ENCODE assay signal across 25 cellular contexts in genomic region chr7:42400373-42400772, GRCh38.
"Had no signal": no experiment of that assay in that cellular context is flagged by ENCODE, and none has a peak within 500 bp of the region (broad histone marks: within the 10 kb centered on the region; RNA-seq: fewer than 3 reads in every experiment).

No MANE protein-coding gene starts in this region.

- H3K4me1 ChIP-seq: colonic mucosa, esophagus squamous epithelium, gastrocnemius medialis, heart right ventricle, left lung, lower lobe of right lung had no signal

- H3K27me3 ChIP-seq: colonic mucosa, gastrocnemius medialis, left lung had no signal

- FAIRE-seq: endometrium, islet of Langerhans, keratinocyte had no signal

- H3K27ac ChIP-seq: colonic mucosa, epithelial cell of prostate, esophagus squamous epithelium, gastrocnemius medialis, heart right ventricle, left lung, lower lobe of right lung had no signal

- H3K9me3 ChIP-seq: colonic mucosa, esophagus squamous epithelium, gastrocnemius medialis, heart right ventricle, left lung, lower lobe of right lung had no signal

- ATAC-seq: effector memory CD8-positive, alpha-beta T cell; esophagus mucosa; gastrocnemius medialis; heart right ventricle; left cardiac atrium; left lung; left ventricle myocardium superior; lower lobe of right lung had no signal

- H3K36me3 ChIP-seq: colonic mucosa, esophagus squamous epithelium, gastrocnemius medialis, heart right ventricle, left lung, lower lobe of right lung had no signal

- H3K4me3 ChIP-seq: colonic mucosa, esophagus squamous epithelium, gastrocnemius medialis, heart right ventricle, left lung, lower lobe of right lung had no signal

- DNase-seq: colonic mucosa; cortex of kidney; effector CD8-positive, alpha-beta T cell; effector memory CD8-positive, alpha-beta T cell; endodermal cell; erythroblast; esophagus squamous epithelium; foreskin fibroblast; foreskin melanocyte; gastrocnemius medialis; glutamatergic neuron; head of caudate nucleus; heart right ventricle; hippocampal formation; left cardiac atrium; left lung; left ventricle myocardium superior; lower lobe of right lung; mesendoderm; midbrain had no signal
